ENCODE assay signal across 11 cellular contexts in genomic region chr2:134583997-134584520, GRCh38.
"Had no signal": no experiment of that assay in that cellular context is flagged by ENCODE, and none has a peak within 500 bp of the region (broad histone marks: within the 10 kb centered on the region; RNA-seq: fewer than 3 reads in every experiment).

No MANE protein-coding gene starts in this region.

- H3K4me1 ChIP-seq: esophagus squamous epithelium, foreskin keratinocyte, suprapubic skin had no signal

- H3K4me3 ChIP-seq: esophagus squamous epithelium, suprapubic skin, upper lobe of left lung had no signal

- H3K36me3 ChIP-seq: brain microvascular endothelial cell, esophagus squamous epithelium, suprapubic skin, upper lobe of left lung had no signal

- H3K9me3 ChIP-seq: esophagus squamous epithelium, upper lobe of left lung had no signal

- H3K27ac ChIP-seq: brain microvascular endothelial cell, esophagus squamous epithelium, foreskin keratinocyte, suprapubic skin, upper lobe of left lung had no signal

- H3K4me3 Mint-ChIP-seq: nephron progenitor cell had no signal

- H3K27me3 ChIP-seq: brain microvascular endothelial cell, esophagus squamous epithelium, foreskin keratinocyte, suprapubic skin, upper lobe of left lung had no signal

- ATAC-seq: foreskin keratinocyte; left colon; sciatic nerve; stimulated activated naive CD8-positive, alpha-beta T cell treated with anti-CD3 and anti-CD28 coated beads, Interleukin-15, Interleukin-2, amounts not matched to agents 100 U/mL and 50 U/mL, for 24 hours had no signal

- H3K27ac Mint-ChIP-seq: nephron progenitor cell had no signal

- DNase-seq: activated CD8-positive, alpha-beta memory T cell treated with anti-CD3 and anti-CD28 coated beads, Interleukin-2, amount 50 U/mL, for 48 hours; activated naive CD4-positive, alpha-beta T cell; brain microvascular endothelial cell; esophagus squamous epithelium; foreskin keratinocyte; left colon; nephron progenitor cell; stimulated activated naive CD8-positive, alpha-beta T cell treated with anti-CD3 and anti-CD28 coated beads, Interleukin-15, Interleukin-2, amounts not matched to agents 100 U/mL and 50 U/mL, for 24 hours; upper lobe of left lung had no signal
